ENCODE assay signal across 8 cellular contexts in genomic region chr11:925496-926301, GRCh38. TPM values are rescaled to one million over a fixed set of nuclear protein-coding genes. Genes with fewer than 3 reads are reported as not detected.
DNase-seq lines count a peak whose midpoint lies in the region; ATAC-seq, FAIRE-seq and TF ChIP-seq lines count a peak whose summit lies in the region.

TSS of gene AP2A2 (plus strand) at chr11:925870. CDS start at chr11:926022, 152 bp downstream.

- peak; percentile 63 for ATAC-seq in activated naive CD8-positive, alpha-beta T cell treated with anti-CD3 and anti-CD28 coated beads, Interleukin-2, amount 10 ng/mL, durations not matched to agents 7 days and 5 days (ENCODE audit: low read depth)
- ATAC-seq in Right ventricle myocardium superior (ENCODE audit: poor library complexity), result peak; percentile 94

- H4K12ac ChIP-seq in trophoblast cell (ENCODE audit: low read depth, low read length), result peak within 1 kb of the TSS; percentile 96

- peak within 1 kb of the TSS; percentile 84 for H3K27ac Mint-ChIP-seq in activated naive CD8-positive, alpha-beta T cell treated with anti-CD3 and anti-CD28 coated beads, Interleukin-2, amount 10 ng/mL, durations not matched to agents 7 days and 5 days

- TF ChIP-seq CTCF in tibial artery (IDR thresholded peaks at IDR 0.05), result peak; percentile 60 to 95

- no CpG with 5 or more reads among the region's 124 CpGs for WGBS in trophoblast cell (ENCODE audit: extremely low coverage, insufficient coverage, insufficient read length)

- peaks cover 3 to 15% of the 10 kb centered on the region in 2 experiments for H3K4me1 ChIP-seq in trophoblast cell (ENCODE audit: control insufficient read depth in 1 of 2, insufficient read depth in 2 of 2, low read length in 2 of 2)
- peaks cover 0 to 42% (median 26%) of the 10 kb centered on the region in 4 donors for H3K4me1 ChIP-seq in tibial artery

- peak within 1 kb of the TSS; percentile 96 for H3K18ac ChIP-seq in trophoblast cell (ENCODE audit: low read length)

- no peak for FAIRE-seq in H54 (lab: Jason Lieb, UNC)

- POLR2A ChIA-PET in activated naive CD8-positive, alpha-beta T cell treated with anti-CD3 and anti-CD28 coated beads, Interleukin-2, amount 10 ng/mL, durations not matched to agents 7 days and 5 days (lab: Charles Lee), result interaction anchor here (0.5 to 2.4 kb wide), 3 partner anchors 13 to 125 kb away, joined by 3 to 10 read pairs (median 3); partner anchors contain the start of gene CHID1

- H3K4me3 ChIP-seq in trophoblast cell (ENCODE audit: low read depth, low read length) (peak within 1 kb of the TSS; percentile 99), tibial artery (peak within 1 kb of the TSS; percentile 99 to 100)

- intact Hi-C loops in Right ventricle myocardium superior (cut with DNase I) (loop anchor here (10.0 kb wide), 1 partner anchor 129 kb away; no protein-coding TSS in a partner anchor), tibial artery (cut with DNase I; ENCODE audit: low total_unique reads) (no loop called here)

- no peaks in the 10 kb centered on the region for H3K9me3 ChIP-seq in trophoblast cell (ENCODE audit: insufficient read depth, low read depth, low read length)
- H3K9me3 ChIP-seq in tibial artery, result no peaks in the 10 kb centered on the region

- H2BK5ac ChIP-seq in trophoblast cell (ENCODE audit: low read depth, low read length, poor library complexity), result peak within 1 kb of the TSS; percentile 84

- H4K8ac ChIP-seq in trophoblast cell (ENCODE audit: low read depth, low read length), result peak within 1 kb of the TSS; percentile 93

- H3K27me3 ChIP-seq in trophoblast cell (ENCODE audit: insufficient read depth, low read length), result no peaks in the 10 kb centered on the region
- H3K27me3 ChIP-seq in tibial artery, result no peaks in the 10 kb centered on the region

- H3K79me2 ChIP-seq in trophoblast cell (ENCODE audit: control insufficient read depth, insufficient read depth, low read length, poor library complexity), result peaks cover 18% of the 10 kb centered on the region

- peak within 1 kb of the TSS; percentile 85 for H4K91ac ChIP-seq in trophoblast cell (ENCODE audit: low read depth, low read length)

- peak within 1 kb of the TSS; percentile 93 for H3K4me2 ChIP-seq in trophoblast cell (ENCODE audit: low read length)

- H3K27ac ChIP-seq in trophoblast cell (ENCODE audit: low read depth, low read length) (peak within 1 kb of the TSS; percentile 88), tibial artery (peak within 1 kb of the TSS; percentile 87 to 94)

- H2AK5ac ChIP-seq in trophoblast cell (ENCODE audit: low read length), result peak within 1 kb of the TSS; percentile 49

- in situ Hi-C loops in G401 (cut with HindIII; ENCODE audit: low sequenced_read_pairs), result no loop called here

- peak within 1 kb of the TSS; percentile 86 for H3K4me3 Mint-ChIP-seq in activated naive CD8-positive, alpha-beta T cell treated with anti-CD3 and anti-CD28 coated beads, Interleukin-2, amount 10 ng/mL, durations not matched to agents 7 days and 5 days

- peaks cover 9% of the 10 kb centered on the region for H3K79me1 ChIP-seq in trophoblast cell (ENCODE audit: low read length)

- H3K36me3 ChIP-seq in trophoblast cell (ENCODE audit: control insufficient read depth in 1 of 2, insufficient read depth in 2 of 2, low read length in 2 of 2) (peaks cover 10 to 14% of the 10 kb centered on the region in 2 experiments), tibial artery (no peaks in the 10 kb centered on the region)

- DNase-seq in G401 (ENCODE audit: low spot score) (peak; percentile 79), H54 (ENCODE audit: insufficient read length, low spot score) (peak; percentile 94), M059J (ENCODE audit: low read depth) (peak; percentile 83), SW 1271 (lab: John Stamatoyannopoulos, UW) (peak; percentile 62 to 70), Right ventricle myocardium superior (peak; percentile 94), trophoblast cell (peak; percentile 88 to 98), tibial artery (peak; percentile 78 to 92)
- DNase-seq in activated naive CD8-positive, alpha-beta T cell treated with anti-CD3 and anti-CD28 coated beads, Interleukin-2, amount 10 ng/mL, durations not matched to agents 7 days and 5 days, result peak; percentile 99

- H3K9me3 Mint-ChIP-seq in activated naive CD8-positive, alpha-beta T cell treated with anti-CD3 and anti-CD28 coated beads, Interleukin-2, amount 10 ng/mL, durations not matched to agents 7 days and 5 days, result no peaks in the 10 kb centered on the region

- peak within 1 kb of the TSS; percentile 97 for H3K14ac ChIP-seq in trophoblast cell (ENCODE audit: low read length)

- peak within 1 kb of the TSS; percentile 97 for H2AFZ ChIP-seq in trophoblast cell (ENCODE audit: insufficient read depth, low read length, poor library complexity)

- no peaks in the 10 kb centered on the region for H3K27me3 Mint-ChIP-seq in activated naive CD8-positive, alpha-beta T cell treated with anti-CD3 and anti-CD28 coated beads, Interleukin-2, amount 10 ng/mL, durations not matched to agents 7 days and 5 days

- H2BK12ac ChIP-seq in trophoblast cell (ENCODE audit: low read length), result no peak within 1 kb of the TSS

- H3K4me1 Mint-ChIP-seq in activated naive CD8-positive, alpha-beta T cell treated with anti-CD3 and anti-CD28 coated beads, Interleukin-2, amount 10 ng/mL, durations not matched to agents 7 days and 5 days, result peaks cover 24% of the 10 kb centered on the region

- peak within 1 kb of the TSS; percentile 91 for H3K9ac ChIP-seq in trophoblast cell (ENCODE audit: low read length)

- H3K23ac ChIP-seq in trophoblast cell (ENCODE audit: low read length), result no peak within 1 kb of the TSS

- H3K36me3 Mint-ChIP-seq in activated naive CD8-positive, alpha-beta T cell treated with anti-CD3 and anti-CD28 coated beads, Interleukin-2, amount 10 ng/mL, durations not matched to agents 7 days and 5 days, result peaks cover 5% of the 10 kb centered on the region

- peak within 1 kb of the TSS; percentile 89 for H2BK120ac ChIP-seq in trophoblast cell (ENCODE audit: insufficient read depth, low read length, poor library complexity)

- peak within 1 kb of the TSS; percentile 87 for H3K4ac ChIP-seq in trophoblast cell (ENCODE audit: low read depth, low read length)

- TF ChIP-seq POLR2A in H54 (IDR thresholded peaks at IDR 0.05; ENCODE audit: low read depth, low read length), result peak; percentile 93

RNA-seq across cellular contexts. Expression of gene AP2A2, which starts in this region (rescaled TPM):
- 47.5 and 57.1 TPM in 2 replicates for total RNA-seq in G401 (2014; rRNA removed; shearing (Covaris generic))
- 40.9 and 49.3 TPM in 2 replicates for total RNA-seq in M059J (2014; rRNA removed; shearing (Covaris generic))
- 10 to 100 TPM; 49.1 to 52.1 TPM for total RNA-seq in activated naive CD8-positive, alpha-beta T cell treated with anti-CD3 and anti-CD28 coated beads, Interleukin-2, amount 10 ng/mL, durations not matched to agents 7 days and 5 days
- 53.5 TPM for total RNA-seq in Right ventricle myocardium superior
- 56.6 and 65.3 TPM in 2 replicates for polyA plus RNA-seq in trophoblast cell (2013)

Comparison
In these comparisons a context has a peak if more than half of its experiments do, and no peak if none do; other contexts are left out.
1. Peak in every context shown above with its lines: DNase-seq, ATAC-seq, H3K4me3 ChIP-seq and H3K27ac ChIP-seq.